ENCODE assay signal across 8 cellular contexts in genomic region chr12:108855284-108856169, GRCh38. TPM values are rescaled to one million over a fixed set of nuclear protein-coding genes. Genes with fewer than 3 reads are reported as not detected.
A peak's percentile ranks its signal among the peaks of the same experiment; 100 is the strongest.
DNase-seq lines count a peak whose midpoint lies in the region; ATAC-seq, FAIRE-seq and TF ChIP-seq lines count a peak whose summit lies in the region.

No MANE protein-coding gene starts in this region.

- H3K27ac ChIP-seq in AG04450 (ENCODE audit: low read depth, low read length) (peak overlapping the region; percentile 95), Karpas-422 (ENCODE audit: low read length) (no peak overlapping the region), K562 (ENCODE audit: extremely low read depth, low read depth, low read length) (peak overlapping the region; percentile 67)

- DNase-seq in AG04450 (ENCODE audit: low read depth, low spot score): no peak
- DNase-seq in Karpas-422: no peak
- DNase-seq in K562 (ENCODE audit: extremely low read depth in 1 of 4, low spot score in 3 of 4): peak; percentile 73 to 94 (median 80)
- no peak for DNase-seq in mesothelial cell of epicardium (ENCODE audit: low spot score in 2 of 2, unreplicated experiment in 2 of 2)
- DNase-seq in GM19240 (ENCODE audit: insufficient read length, low spot score): no peak

- H3K36me3 ChIP-seq in Karpas-422 (ENCODE audit: insufficient read depth, low read length): peaks cover 5% of the 10 kb centered on the region; the same call in 1 of the 2 replicates
- H3K36me3 ChIP-seq in K562 (ENCODE audit: control insufficient read depth, insufficient read depth, low read length): no peaks in the 10 kb centered on the region; the same call in 2 of the 3 replicates

- peak overlapping the region; percentile 85 for H3K4me3 Mint-ChIP-seq in mesothelial cell of epicardium

- H3K4me3 ChIP-seq in AG04450 (ENCODE audit: low read depth, low read length): peak overlapping the region; percentile 100
- H3K4me3 ChIP-seq in Karpas-422 (ENCODE audit: low read length): peak overlapping the region; percentile 99; the same call in 1 of the 2 replicates
- peak overlapping the region; percentile 46; the same call in 1 of the 2 replicates for H3K4me3 ChIP-seq in K562

- CTCF ChIA-PET in AG04450 (lab: Charles Lee) (no interaction called here), K562 (lab: Yijun Ruan, JAX; ENCODE audit: low intra/inter-chr PET ratio) (no interaction called here)

- H3K4me1 ChIP-seq in Karpas-422 (ENCODE audit: low read length) (peaks cover 37% of the 10 kb centered on the region), K562 (replicated peaks in 1 of 2; ENCODE audit: control insufficient read depth in 2 of 2, insufficient read depth in 2 of 2, low read length in 2 of 2) (peaks cover 37 to 41% of the 10 kb centered on the region in 2 experiments)

- WGBS in K562 (ENCODE audit: insufficient coverage, low coverage, missing lambda C conversion rate): 12% methylated on average over 12 of the region's 12 CpGs

- no peaks in the 10 kb centered on the region; the same call in 1 of the 2 replicates for H3K9me3 ChIP-seq in AG04450 (ENCODE audit: control insufficient read depth, insufficient read depth, low read length)
- H3K9me3 ChIP-seq in Karpas-422 (ENCODE audit: low read length): peaks cover 5% of the 10 kb centered on the region; the same call in 1 of the 2 replicates
- no peaks in the 10 kb centered on the region; the same call in 1 of the 2 replicates for H3K9me3 ChIP-seq in K562 (replicated peaks; ENCODE audit: control insufficient read depth, insufficient read depth, low read depth, low read length)

- FAIRE-seq in K562 (lab: Jason Lieb, UNC): peak; percentile 97

- H3K9me1 ChIP-seq in K562 (ENCODE audit: control insufficient read depth, insufficient read depth, low read length): no peaks in the 10 kb centered on the region

- no peak; a peak in 1 of 4 replicates for TF ChIP-seq RAD21 in K562 (CRISPR knock-in tag; conservative IDR thresholded peaks at IDR 0.05 in 1 of 2, IDR thresholded peaks at IDR 0.05 in 1 of 2)

- peak overlapping the region; percentile 96 for H3K27ac Mint-ChIP-seq in mesothelial cell of epicardium

- H3K27me3 Mint-ChIP-seq in mesothelial cell of epicardium (ENCODE audit: low read depth): peaks cover 2% of the 10 kb centered on the region

- H3K36me3 Mint-ChIP-seq in mesothelial cell of epicardium: peaks cover 20% of the 10 kb centered on the region

- no peak overlapping the region for H2AFZ ChIP-seq in Karpas-422 (ENCODE audit: low read length)
- no peak overlapping the region; the same call in 1 of the 2 replicates for H2AFZ ChIP-seq in K562 (ENCODE audit: low read depth, low read length)

- H3K9ac ChIP-seq in Karpas-422 (ENCODE audit: low read length): peak overlapping the region; percentile 93
- peak overlapping the region; percentile 65 to 92; a peak in 3 of 4 replicates for H3K9ac ChIP-seq in K562 (ENCODE audit: insufficient read depth in 1 of 2, low read depth in 2 of 2, low read length in 2 of 2)

- peak overlapping the region; percentile 82 for H3K4me2 ChIP-seq in Karpas-422 (ENCODE audit: low read depth, low read length, poor library complexity, severe bottlenecking)
- peak overlapping the region; percentile 75 for H3K4me2 ChIP-seq in K562 (ENCODE audit: insufficient read depth, low read length)

- H3K9me3 Mint-ChIP-seq in mesothelial cell of epicardium: no peaks in the 10 kb centered on the region

- peak; percentile 92 for TF ChIP-seq EP300 in K562 (IDR thresholded peaks at IDR 0.05; ENCODE audit: low read length)

- TF ChIP-seq POLR2A in K562 (conservative IDR thresholded peaks at IDR 0.05): no peak

- H3K9me2 ChIP-seq in Karpas-422 (replicated peaks; ENCODE audit: insufficient read depth, low read length): no peaks in the 10 kb centered on the region

- TSS peak; percentile 56 for BruUV-seq in K562 (replicated peaks; lab: Mats Ljungman, UMichigan)

- ATAC-seq in K562 (peak; percentile 83), GM19324 (IDR thresholded peaks at IDR 0.05; ENCODE audit: low FRiP score, unreplicated experiment) (no peak), HG03442 (IDR thresholded peaks at IDR 0.05; ENCODE audit: unreplicated experiment) (no peak), HG02623 (IDR thresholded peaks at IDR 0.05; ENCODE audit: unreplicated experiment) (no peak)

- no peaks in the 10 kb centered on the region for H3K27me3 ChIP-seq in AG04450 (ENCODE audit: control insufficient read depth, insufficient read depth, low read length)
- no peaks in the 10 kb centered on the region for H3K27me3 ChIP-seq in Karpas-422 (ENCODE audit: low read length)
- H3K27me3 ChIP-seq in K562 (ENCODE audit: control insufficient read depth in 2 of 2, insufficient read depth in 2 of 2, low read length in 2 of 2): peaks cover 0 to 6% of the 10 kb centered on the region in 2 experiments; a peak in 1 of 5 replicates

- no peaks in the 10 kb centered on the region for H4K20me1 ChIP-seq in Karpas-422 (ENCODE audit: insufficient read depth, low read depth, low read length)
- 0 out of 2 replicates have a peak, but pooled peaks cover 13% of the 10 kb centered on the region for H4K20me1 ChIP-seq in K562 (replicated peaks; ENCODE audit: control insufficient read depth, insufficient read depth, low read length)

- TF ChIP-seq CTCF in AG04450 (IDR thresholded peaks at IDR 0.05; ENCODE audit: low read depth, low read length) (no peak), K562 (IDR thresholded peaks at IDR 0.05 in 2 of 3, conservative IDR thresholded peaks at IDR 0.05 in 1 of 3; ENCODE audit: insufficient read depth in 2 of 3, low read depth in 1 of 3, low read length in 3 of 3) (no peak), mesothelial cell of epicardium (IDR thresholded peaks at IDR 0.05; ENCODE audit: unreplicated experiment) (no peak)

- in situ Hi-C loops in K562 (cut with MboI): no loop called here

- POLR2A ChIA-PET in AG04450 (lab: Yijun Ruan, JAX): no interaction called here
- POLR2A ChIA-PET in K562 (lab: Yijun Ruan, JAX): no interaction called here

- H3K79me2 ChIP-seq in Karpas-422 (ENCODE audit: low read length): peaks cover 38% of the 10 kb centered on the region
- peaks cover 11% of the 10 kb centered on the region; the same call in 2 of the 3 replicates for H3K79me2 ChIP-seq in K562 (ENCODE audit: control insufficient read depth, insufficient read depth, low read length)

- intact Hi-C loops in K562 (cut with micrococcal nuclease): loop anchor here (5.0 to 10.0 kb wide), 3 partner anchors 33 to 731 kb away; partner anchors contain the start of genes ISCU, SART3 and WSCD2

- peaks cover 55% of the 10 kb centered on the region for H3K4me1 Mint-ChIP-seq in mesothelial cell of epicardium

TF ChIP-seq in K562, 482 proteins besides CTCF, POLR2A, EP300 and RAD21 (continues in another document):
- TF ChIP-seq NELFE (IDR thresholded peaks at IDR 0.05; ENCODE audit: insufficient read depth, insufficient read length): no peak
- TF ChIP-seq DNMT1 (IDR thresholded peaks at IDR 0.05): no peak
- no peak for TF ChIP-seq SREBF2 (CRISPR knock-in tag; IDR thresholded peaks at IDR 0.05)

RNA-seq across cellular contexts. Expression of gene SSH1, which starts 1.9 kb away (rescaled TPM):
- 44.7 and 50.5 TPM in 2 replicates for polyA plus RNA-seq in AG04450 (2011; rRNA removed)
- 64.2 and 77.4 TPM in 2 replicates for polyA minus RNA-seq in AG04450 (2011; rRNA and poly(A)+ RNA removed)
- total RNA-seq in Karpas-422 (2014; rRNA removed; shearing (Covaris generic); ENCODE audit: low replicate concordance): 7.9 and 9.5 TPM in 2 replicates
- 12.8 and 19.4 TPM in 2 replicates for total RNA-seq in K562 (2011; cell fraction: chromatin; rRNA removed; ENCODE audit: low replicate concordance)
- 8.0 and 10.2 TPM in 2 replicates for total RNA-seq in K562 (2011; cell fraction: nucleolus; rRNA removed)
- 7.7 and 9.5 TPM in 2 replicates for total RNA-seq in K562 (2011; cell fraction: nucleoplasm; rRNA removed)
- 2.0 and 2.9 TPM in 2 replicates for total RNA-seq in K562 (2014; rRNA removed)
- total RNA-seq in K562 (2014; rRNA removed; fragmentation: Illumina TruSeq; extraction: Trizol): 2.3 and 2.5 TPM in 2 replicates
- total RNA-seq in K562 (2015; rRNA removed; fragmentation: Illumina TruSeq; extraction: Trizol): 1.7 and 2.2 TPM in 2 replicates
- total RNA-seq in K562 (2021): 5.5 and 6.5 TPM in 2 replicates
- polyA plus RNA-seq in K562 (2011; rRNA removed): 3.4 and 4.2 TPM in 2 replicates
- 2.8 and 3.3 TPM in 2 replicates for polyA plus RNA-seq in K562 (2011; cell fraction: cytosol; rRNA removed)
- 4.0 and 4.1 TPM in 2 replicates for polyA plus RNA-seq in K562 (2011; cell fraction: nucleus; rRNA removed)
- 3.3 and 5.5 TPM in 2 replicates for polyA plus RNA-seq in K562 (2012)
- polyA plus RNA-seq in K562 (2014; fragmentation: Illumina TruSeq; extraction: Trizol): 2.5 and 3.1 TPM in 2 replicates
- under 1 TPM; 0.41 to 0.45 TPM for polyA plus RNA-seq in K562 (2014; fragmentation: Nextera tagmentation; extraction: Ambion mirVana)
- 2.3 and 2.8 TPM in 2 replicates for polyA plus RNA-seq in K562 (2014; rRNA removed)
- 4.5 and 5.0 TPM in 2 replicates for polyA minus RNA-seq in K562 (2011; rRNA and poly(A)+ RNA removed)
- 2.5 and 4.4 TPM in 2 replicates for polyA minus RNA-seq in K562 (2011; cell fraction: cytosol; rRNA and poly(A)+ RNA removed)
- 4.7 and 5.2 TPM in 2 replicates for polyA minus RNA-seq in K562 (2011; cell fraction: nucleus; rRNA and poly(A)+ RNA removed)
- total RNA-seq in mesothelial cell of epicardium: 36.1 to 38.4 TPM (median 37.7 TPM) in 3 replicates

RNA-seq across cellular contexts. Expression of gene DAO, which starts 24.4 kb away (rescaled TPM):
- polyA plus RNA-seq in AG04450 (2011; rRNA removed) (not detected in 2 replicates), K562 (2011; rRNA removed) (not detected in 2 replicates), K562 (2014; fragmentation: Illumina TruSeq; extraction: Trizol) (not detected in 2 replicates), K562 (2014; fragmentation: Nextera tagmentation; extraction: Ambion mirVana) (not detected), K562 (2014; rRNA removed) (not detected in 2 replicates)
- polyA minus RNA-seq in AG04450 (2011; rRNA and poly(A)+ RNA removed): not detected in 2 replicates
- not detected in 2 replicates for total RNA-seq in Karpas-422 (2014; rRNA removed; shearing (Covaris generic); ENCODE audit: low replicate concordance)
- total RNA-seq in K562 (2011; cell fraction: chromatin; rRNA removed; ENCODE audit: low replicate concordance): not detected in 2 replicates
- not detected in 2 replicates for total RNA-seq in K562 (2011; cell fraction: nucleolus; rRNA removed)
- not detected in 2 replicates for total RNA-seq in K562 (2011; cell fraction: nucleoplasm; rRNA removed)
- total RNA-seq in K562 (2014; rRNA removed) (not detected in 2 replicates), K562 (2014; rRNA removed; fragmentation: Illumina TruSeq; extraction: Trizol) (not detected in 2 replicates), K562 (2015; rRNA removed; fragmentation: Illumina TruSeq; extraction: Trizol) (not detected in 2 replicates), K562 (2021) (not detected in 2 replicates), mesothelial cell of epicardium (not detected in 3 replicates)
- polyA plus RNA-seq in K562 (2011; cell fraction: cytosol; rRNA removed): not detected in 2 replicates
- polyA plus RNA-seq in K562 (2011; cell fraction: nucleus; rRNA removed): not detected in 2 replicates
- not detected in 2 replicates for polyA plus RNA-seq in K562 (2012)
- polyA minus RNA-seq in K562 (2011; rRNA and poly(A)+ RNA removed): not detected in 2 replicates
- polyA minus RNA-seq in K562 (2011; cell fraction: cytosol; rRNA and poly(A)+ RNA removed): not detected in 2 replicates
- polyA minus RNA-seq in K562 (2011; cell fraction: nucleus; rRNA and poly(A)+ RNA removed): not detected in 2 replicates

Comparison
In these comparisons a context has a peak if more than half of its experiments do, and no peak if none do; other contexts are left out.
1. DNase-seq: peak in K562 (4 of 4); none in AG04450 (single experiment), Karpas-422 (single experiment), mesothelial cell of epicardium (0 of 2) and GM19240 (single experiment).
2. H3K4me3 ChIP-seq: peak in every context shown above with its lines; median percentile 100 in AG04450; 99 in Karpas-422; 46 in K562.